Comparison of ENCODE assay signal across 24 cellular contexts in the genomic region with DNA sequence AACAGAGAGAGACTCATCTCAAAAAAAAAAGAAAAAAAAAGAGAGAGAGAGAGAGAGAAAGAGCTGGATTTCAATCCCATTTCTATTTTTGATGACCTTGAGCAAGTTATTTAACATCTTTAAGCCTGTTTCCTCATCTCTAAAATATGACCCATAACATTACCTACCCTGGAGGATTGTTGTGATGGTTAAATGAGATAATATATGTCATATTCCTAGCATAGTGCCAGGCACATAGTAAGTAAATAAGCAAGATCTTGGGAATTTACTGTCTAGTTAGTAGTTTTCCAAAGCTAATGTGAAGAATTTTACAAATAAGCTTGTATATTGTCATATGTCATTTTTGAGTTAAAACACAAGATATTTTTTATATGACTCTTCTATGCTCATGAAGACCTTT.
"Had no signal": no experiment of that assay in that cellular context is flagged by ENCODE, and none has a peak within 500 bp of the region (broad histone marks: within the 10 kb centered on the region; RNA-seq: fewer than 3 reads in every experiment).

No MANE protein-coding gene starts in this region.

- H3K4me3 ChIP-seq: neural progenitor cell, ovary, psoas muscle, right lobe of liver, sigmoid colon, stomach, thoracic aorta, thyroid gland, tibial nerve, upper lobe of left lung, vagina had no signal

- H3K79me2 ChIP-seq: parathyroid adenoma had no signal

- DNase-seq: occipital lobe; ovary; posterior cingulate gyrus; psoas muscle; right cardiac atrium; right lobe of liver; sigmoid colon; small intestine; stimulated activated CD4-positive, alpha-beta T cell treated with anti-CD3 and anti-CD28 coated beads, Interleukin-15, amount 100 ng/mL, for 24 hours; stimulated activated CD4-positive, alpha-beta T cell treated with anti-CD3 and anti-CD28 coated beads, Interleukin-2, amount 100 ng/mL, for 24 hours; stimulated activated CD4-positive, alpha-beta T cell treated with anti-CD3 and anti-CD28 coated beads, Interleukin-2, amount 100 ng/mL, for 48 hours; stimulated activated CD4-positive, alpha-beta T cell treated with anti-CD3 and anti-CD28 coated beads, Interleukin-4, amount 100 ng/mL, for 24 hours; stimulated activated naive B cell treated with anti-CD40 and anti-IgM and Interleukin-4, amounts not matched to agents 10 μg/mL and 1 μg/mL and 100 μg/mL, for 72 hours; stimulated activated naive CD4-positive, alpha-beta T cell treated with Interleukin-2 at 50 U/mL for 16 hours; stomach; thyroid gland; upper lobe of left lung had no signal

- H3K4me2 ChIP-seq: neural progenitor cell had no signal

- H3K27ac ChIP-seq: neural progenitor cell, ovary, parathyroid adenoma, psoas muscle, right lobe of liver, sigmoid colon, stomach, thoracic aorta, thyroid gland, tibial nerve, upper lobe of left lung, vagina had no signal

- H3K9ac ChIP-seq: neural progenitor cell, parathyroid adenoma had no signal

- ATAC-seq: psoas muscle; right cardiac atrium; right lobe of liver; stimulated activated effector memory CD8-positive, alpha-beta T cell treated with anti-CD3 and anti-CD28 coated beads, Interleukin-12 subunit alpha, Interleukin-12 subunit beta, amount 100 ng/mL, for 72 hours; stimulated activated naive B cell treated with anti-CD40 and anti-IgM and Interleukin-4, amounts not matched to agents 10 μg/mL and 1 μg/mL and 100 μg/mL, for 72 hours had no signal

- H3K4me1 ChIP-seq: neural progenitor cell, parathyroid adenoma, psoas muscle, right lobe of liver, sigmoid colon, stomach, thyroid gland, tibial nerve, upper lobe of left lung, vagina had no signal

- FAIRE-seq: small intestine, urothelium cell line had no signal

- H3K36me3 ChIP-seq: neural progenitor cell, ovary, right lobe of liver, sigmoid colon, stomach, thoracic aorta, thyroid gland, tibial nerve, upper lobe of left lung, vagina had no signal

- H3K27me3 ChIP-seq: neural progenitor cell, ovary, right lobe of liver, sigmoid colon, stomach, thyroid gland, tibial nerve, upper lobe of left lung, vagina had no signal

- H2AFZ ChIP-seq: neural progenitor cell, parathyroid adenoma had no signal

- H3K9me3 ChIP-seq: ovary, psoas muscle, right lobe of liver, sigmoid colon, stomach, thoracic aorta, thyroid gland, tibial nerve, upper lobe of left lung, vagina had no signal
